15 cellular contexts compared by ENCODE assay signal in the genomic region with DNA sequence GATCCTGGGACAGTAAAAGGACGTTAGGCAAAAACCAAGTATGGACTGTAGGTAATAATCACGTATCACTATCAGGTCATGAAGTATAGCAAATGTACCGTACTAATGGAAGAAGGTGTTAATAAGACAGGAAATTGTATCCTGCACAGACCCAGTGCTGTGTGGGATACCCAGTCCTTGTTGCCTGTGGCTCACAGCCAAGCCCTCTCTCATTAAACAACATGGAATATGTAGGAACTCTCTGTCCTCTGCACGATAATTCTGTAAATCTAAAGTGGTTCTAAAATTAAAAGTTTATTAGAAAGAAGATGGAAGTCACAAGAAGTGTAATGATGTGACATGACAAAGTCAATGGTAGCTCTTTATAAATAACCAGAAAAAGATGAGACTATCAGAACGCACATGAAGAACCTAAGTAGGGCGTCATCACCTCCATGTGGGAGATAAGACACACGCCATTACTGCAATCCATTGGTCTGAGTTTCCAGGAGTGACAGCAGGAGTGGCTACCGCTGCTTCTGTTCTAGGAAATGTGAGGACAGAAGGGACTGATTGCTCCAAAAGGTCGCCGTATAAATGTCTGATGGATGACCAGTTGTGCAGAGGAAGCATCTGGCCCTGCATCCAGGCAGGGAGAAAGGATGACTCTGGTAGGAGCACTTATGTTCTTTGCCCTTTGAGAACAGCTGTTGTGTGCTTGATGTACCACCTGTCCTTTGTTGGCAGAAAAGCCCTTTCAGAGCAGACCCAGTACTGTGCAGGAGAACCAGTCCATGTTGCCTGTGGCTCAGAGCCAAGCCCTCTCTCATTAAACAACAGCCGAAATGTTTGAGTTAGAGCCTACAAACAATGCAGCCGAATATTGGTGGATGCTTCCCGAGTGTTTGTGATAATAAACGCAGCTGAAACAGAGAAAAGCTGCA.
A peak's percentile ranks its signal among the peaks of the same experiment; 100 is the strongest.
DNase-seq lines count a peak whose midpoint lies in the region; ATAC-seq and TF ChIP-seq lines count a peak whose summit lies in the region.
"Had no signal": no experiment of that assay in that cellular context is flagged by ENCODE, and none has a peak within 500 bp of the region (broad histone marks: within the 10 kb centered on the region; RNA-seq: fewer than 3 reads in every experiment).

No MANE protein-coding gene starts in this region.

- no peak overlapping the region for H3K4me3 ChIP-seq in heart right ventricle
- H3K4me3 ChIP-seq: GM12878, GM23248, upper lobe of right lung had no signal

- peaks cover 0 to 10% (median 0%) of the 10 kb centered on the region in 9 donors for H3K4me1 ChIP-seq in heart right ventricle
- H3K4me1 ChIP-seq: upper lobe of right lung had no signal

- 39 to 53% methylated on average over 14 of the region's 14 CpGs for WGBS in heart right ventricle, 2 donors

- no peaks in the 10 kb centered on the region for H3K9me3 ChIP-seq in heart right ventricle
- H3K9me3 ChIP-seq: upper lobe of right lung had no signal

- DNase-seq in DMS153 (lab: John Stamatoyannopoulos, UW) (peak; percentile 100), NCI-H1694 treated with DMSO at 0.1 percent for 48 hours (lab: John Stamatoyannopoulos, UW) (peak; percentile 93), NCI-H524 (lab: John Stamatoyannopoulos, UW) (peak; percentile 94 to 99), heart right ventricle (no peak), D341Med (ENCODE audit: low spot score) (no peak)
- no peak for DNase-seq in activated CD4-positive, alpha-beta T cell treated with anti-CD3 and anti-CD28 coated beads, Interleukin-2, amount 50 U/mL, for 48 hours
- DNase-seq: activated CD8-positive, alpha-beta memory T cell treated with anti-CD3 and anti-CD28 coated beads for 24 hours; activated gamma-delta T cell treated with Interleukin-2 at 50 U/mL for 16 hours; GM23248; islet precursor cell; stimulated activated CD4-positive, alpha-beta T cell treated with anti-CD3 and anti-CD28 coated beads, Interleukin-2, amount 100 ng/mL, for 48 hours; upper lobe of right lung had no signal

- H3K27ac ChIP-seq in heart right ventricle, result no peak overlapping the region
- H3K27ac ChIP-seq: GM23248, upper lobe of right lung had no signal

- no peaks in the 10 kb centered on the region for H3K27me3 ChIP-seq in heart right ventricle
- H3K27me3 ChIP-seq: upper lobe of right lung had no signal

- ATAC-seq in heart right ventricle (peak in 6 of 8 donors; percentile 34 to 84 (median 58)), GM19328 (IDR thresholded peaks at IDR 0.05; ENCODE audit: unreplicated experiment) (no peak), GM21786 (IDR thresholded peaks at IDR 0.05; ENCODE audit: unreplicated experiment) (no peak)
- ATAC-seq: GM12878, upper lobe of right lung had no signal

- H3K36me3 ChIP-seq in heart right ventricle, result peaks cover 0 to 19% (median 0%) of the 10 kb centered on the region in 9 donors
- H3K36me3 ChIP-seq: upper lobe of right lung had no signal

- no peak for TF ChIP-seq CTCF in heart right ventricle (IDR thresholded peaks at IDR 0.05)

- intact Hi-C loops in heart right ventricle (cut with DNase I), result no loop called here

Comparison
In these comparisons a context has a peak if more than half of its experiments do, and no peak if none do; other contexts are left out.
1. DNase-seq: peak in DMS153 (single experiment), NCI-H1694 treated with DMSO at 0.1 percent for 48 hours (single experiment) and NCI-H524 (2 of 2); none in heart right ventricle (0 of 2), activated CD4-positive, alpha-beta T cell treated with anti-CD3 and anti-CD28 coated beads, Interleukin-2, amount 50 U/mL, for 48 hours (0 of 2) and D341Med (single experiment).
2. ATAC-seq: peak in heart right ventricle (6 of 8); none in GM19328 (single experiment) and GM21786 (single experiment).